Comparison of ENCODE assay signal across 20 cellular contexts in the genomic region with DNA sequence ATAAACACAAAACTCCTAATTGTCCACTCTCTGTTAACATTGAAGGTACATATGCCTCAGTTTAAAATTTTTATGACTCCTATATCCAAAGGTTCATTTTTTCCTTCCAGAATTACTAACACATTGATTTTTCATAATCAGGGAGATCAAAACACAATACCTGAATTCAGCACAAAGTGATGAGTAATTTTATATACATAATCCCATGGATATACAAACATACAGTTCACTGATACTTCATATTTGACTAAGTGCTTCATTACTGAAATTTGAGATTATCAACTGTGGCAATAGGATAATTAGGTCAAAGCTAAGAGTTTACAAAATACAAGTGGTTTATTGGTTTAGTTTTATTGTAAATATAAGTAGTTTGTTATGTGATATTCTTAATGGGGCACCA.
"Had no signal": no experiment of that assay in that cellular context is flagged by ENCODE, and none has a peak within 500 bp of the region (broad histone marks: within the 10 kb centered on the region; RNA-seq: fewer than 3 reads in every experiment).

No MANE protein-coding gene starts in this region.

- H3K4me2 ChIP-seq: KMS-11, SK-N-SH had no signal

- H3K4me3 ChIP-seq: K562 had no signal

- H3K9me3 ChIP-seq: SK-N-SH had no signal

- DNase-seq: Kasumi-1; MM.1S; NCI-H1092 treated with DMSO at 0.1 percent for 48 hours; NCI-H1417 treated with DMSO at 0.1 percent for 48 hours; NCI-H1694 treated with DMSO at 0.1 percent for 48 hours; NCI-H1930; NCI-H2081; NCI-H2107; NCI-H2227 treated with DMSO at 0.1 percent for 48 hours; NCI-H524; NCI-H526 treated with DMSO at 0.1 percent for 48 hours; NCI-H748 treated with DMSO at 0.1 percent for 48 hours; NK-92 treated with Interleukin-12 subunit alpha and Interleukin-12 subunit beta, amount 100 ng/mL, for 24 hours; RPMI8226; SHP77; SK-N-SH; SW 1271 had no signal

- H3K9ac ChIP-seq: KMS-11, SK-N-SH had no signal

- H3K27ac ChIP-seq: HL-60, KMS-11 had no signal

- ATAC-seq: K562 had no signal
